Comparison of ENCODE assay signal across 9 cellular contexts in the genomic region with DNA sequence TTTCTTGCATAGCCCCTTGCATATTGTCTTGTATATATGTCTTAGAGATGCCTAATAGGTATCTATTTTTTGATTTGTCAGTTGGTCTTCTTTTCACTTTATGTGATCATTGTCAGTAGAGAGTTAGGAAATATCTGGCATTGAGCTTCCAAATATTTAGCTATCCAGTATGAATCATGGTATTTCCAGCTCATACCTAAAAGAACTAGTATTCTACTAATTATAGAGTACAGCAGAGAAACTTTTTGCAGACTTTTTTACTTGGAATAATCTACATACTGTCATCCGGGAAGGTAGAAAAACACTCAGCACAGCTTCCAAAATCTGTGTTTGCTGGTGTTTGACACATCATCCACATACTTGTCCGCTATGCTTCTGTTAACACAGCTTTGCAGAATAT.
"Had no signal": no experiment of that assay in that cellular context is flagged by ENCODE, and none has a peak within 500 bp of the region (broad histone marks: within the 10 kb centered on the region; RNA-seq: fewer than 3 reads in every experiment).

No MANE protein-coding gene starts in this region.

- DNase-seq: GM23248, GOT3, H7, HFFc6 had no signal

- H3K36me3 ChIP-seq: HAP-1 had no signal

- H3K36me3 Mint-ChIP-seq: IgD-negative memory B cell had no signal

- H3K4me3 Mint-ChIP-seq: HFFc6, IgD-negative memory B cell had no signal

- H3K4me3 ChIP-seq: GM23248, HAP-1 had no signal

- ATAC-seq: HCT116, HepG2 had no signal

- H3K27ac ChIP-seq: GM23248, HL-60 had no signal

- H3K27ac Mint-ChIP-seq: HFFc6, IgD-negative memory B cell had no signal

- H3K9me3 ChIP-seq: HAP-1 had no signal

- H3K27me3 Mint-ChIP-seq: IgD-negative memory B cell had no signal

- H3K4me1 ChIP-seq: HAP-1 had no signal
